Comparison of ENCODE assay signal across 34 cellular contexts in the genomic region with DNA sequence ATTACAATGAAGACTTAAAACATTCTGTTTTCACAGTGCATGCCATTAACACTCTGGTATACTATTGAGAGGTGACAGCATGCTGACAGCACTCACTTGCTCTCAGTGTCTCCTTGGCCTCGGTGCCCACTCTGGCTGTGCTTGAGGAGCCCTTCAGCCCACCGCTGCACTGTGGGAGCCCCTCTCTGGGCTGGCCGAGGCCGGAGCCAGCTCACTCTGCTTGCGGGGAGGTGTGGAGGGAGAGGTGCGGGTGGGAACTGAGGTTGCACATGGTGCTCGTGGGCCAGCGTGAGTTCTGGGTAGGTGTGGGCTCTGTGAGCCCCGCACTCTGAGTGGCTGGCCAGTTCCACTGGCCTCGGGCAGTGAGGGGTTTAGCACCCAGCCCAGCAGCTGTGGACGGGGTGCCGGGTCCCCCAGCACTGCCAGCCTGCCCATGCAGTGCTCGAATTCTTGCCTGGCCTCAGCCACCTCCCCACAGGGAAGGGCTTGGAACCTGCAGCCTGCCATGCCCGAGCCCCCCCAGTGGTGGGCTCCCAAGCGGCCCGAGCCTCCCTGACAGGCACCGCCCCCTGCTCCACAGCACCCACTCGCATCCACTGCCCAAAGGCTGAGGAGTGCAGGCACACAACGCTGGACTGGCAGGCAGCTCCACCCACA.
"Had no signal": no experiment of that assay in that cellular context is flagged by ENCODE, and none has a peak within 500 bp of the region (broad histone marks: within the 10 kb centered on the region; RNA-seq: fewer than 3 reads in every experiment).

No MANE protein-coding gene starts in this region.

- H3K27ac ChIP-seq: KMS-11 had no signal

- H3K36me3 ChIP-seq: MG63 had no signal

- H3K27me3 ChIP-seq: MG63 had no signal

- H3K9me3 ChIP-seq: MG63 had no signal

- DNase-seq: Karpas-422, Kasumi-1, KG1, MG63, MM.1S, MV-4-11, NCI-H1048, NCI-H1092, NCI-H1092 treated with DMSO at 0.1 percent for 48 hours, NCI-H1105, NCI-H1105 treated with DMSO at 0.1 percent for 48 hours, NCI-H1417, NCI-H1417 treated with DMSO at 0.1 percent for 48 hours, NCI-H1436, NCI-H1436 treated with DMSO at 0.1 percent for 48 hours, NCI-H146, NCI-H1694, NCI-H1694 treated with DMSO at 0.1 percent for 48 hours, NCI-H187 treated with DMSO at 0.1 percent for 48 hours, NCI-H1930, NCI-H2029, NCI-H2029 treated with DMSO at 0.1 percent for 48 hours, NCI-H2081, NCI-H2081 treated with DMSO at 0.1 percent for 48 hours, NCI-H2107, NCI-H2171, NCI-H2171 treated with DMSO at 0.1 percent for 48 hours, NCI-H2227 treated with DMSO at 0.1 percent for 48 hours, NCI-H226, NCI-H345, NCI-H446, NCI-H446 treated with DMSO at 0.1 percent for 48 hours, NCI-H510A had no signal

- H3K4me3 ChIP-seq: MG63 had no signal

- H3K9ac ChIP-seq: KMS-11 had no signal
